In genomic region chr4:138021116-138021820, GRCh38 we compare ENCODE assay signal across 28 cellular contexts.
"Had no signal": no experiment of that assay in that cellular context is flagged by ENCODE, and none has a peak within 500 bp of the region (broad histone marks: within the 10 kb centered on the region; RNA-seq: fewer than 3 reads in every experiment).

No MANE protein-coding gene starts in this region.

- DNase-seq: effector CD8-positive, alpha-beta T cell; endodermal cell; gastrocnemius medialis; head of caudate nucleus; kidney; mesenchymal stem cell; midbrain; naive thymus-derived CD4-positive, alpha-beta T cell; nucleus accumbens; stimulated activated CD4-positive, alpha-beta T cell treated with anti-CD3 and anti-CD28 coated beads, Interleukin-12 subunit alpha, Interleukin-12 subunit beta, amount 100 ng/mL, for 4 hours; stimulated activated CD4-positive, alpha-beta T cell treated with anti-CD3 and anti-CD28 coated beads, Interleukin-1b, Interleukin-23, amount 100 ng/mL, for 48 hours; stimulated activated CD4-positive, alpha-beta T cell treated with anti-CD3 and anti-CD28 coated beads, Interleukin-4, amount 100 ng/mL, for 1 hour; stimulated activated CD8-positive, alpha-beta memory T cell treated with anti-CD3 and anti-CD28 coated beads, Interleukin-4, amount 100 ng/mL, for 48 hours; stimulated activated naive CD4-positive, alpha-beta T cell; stimulated activated naive CD8-positive, alpha-beta T cell treated with anti-CD3 and anti-CD28 coated beads, Interleukin-15, amount 100 ng/mL, for 72 hours; transverse colon; upper lobe of right lung; uterus had no signal

- ATAC-seq: gastrocnemius medialis; left lobe of liver; naive thymus-derived CD4-positive, alpha-beta T cell; sciatic nerve; stimulated activated naive CD8-positive, alpha-beta T cell treated with anti-CD3 and anti-CD28 coated beads, Interleukin-15, amount 100 ng/mL, for 72 hours; upper lobe of right lung had no signal

- H3K4me3 ChIP-seq: esophagus muscularis mucosa, gastrocnemius medialis, hepatocyte, lung, neural progenitor cell, prostate gland, right atrium auricular region, smooth muscle cell, suprapubic skin, transverse colon, upper lobe of right lung, uterus had no signal
